1 cellular context compared by ENCODE assay signal in genomic region chr3:166388321-166388720, GRCh38.
TF ChIP-seq lines count a peak whose summit lies in the region.

No MANE protein-coding gene starts in this region.

TF ChIP-seq in SK-N-SH, 30 proteins besides CTCF, POLR2A, EP300 and RAD21 (continued from another document):
- TF ChIP-seq, protein P1, sequence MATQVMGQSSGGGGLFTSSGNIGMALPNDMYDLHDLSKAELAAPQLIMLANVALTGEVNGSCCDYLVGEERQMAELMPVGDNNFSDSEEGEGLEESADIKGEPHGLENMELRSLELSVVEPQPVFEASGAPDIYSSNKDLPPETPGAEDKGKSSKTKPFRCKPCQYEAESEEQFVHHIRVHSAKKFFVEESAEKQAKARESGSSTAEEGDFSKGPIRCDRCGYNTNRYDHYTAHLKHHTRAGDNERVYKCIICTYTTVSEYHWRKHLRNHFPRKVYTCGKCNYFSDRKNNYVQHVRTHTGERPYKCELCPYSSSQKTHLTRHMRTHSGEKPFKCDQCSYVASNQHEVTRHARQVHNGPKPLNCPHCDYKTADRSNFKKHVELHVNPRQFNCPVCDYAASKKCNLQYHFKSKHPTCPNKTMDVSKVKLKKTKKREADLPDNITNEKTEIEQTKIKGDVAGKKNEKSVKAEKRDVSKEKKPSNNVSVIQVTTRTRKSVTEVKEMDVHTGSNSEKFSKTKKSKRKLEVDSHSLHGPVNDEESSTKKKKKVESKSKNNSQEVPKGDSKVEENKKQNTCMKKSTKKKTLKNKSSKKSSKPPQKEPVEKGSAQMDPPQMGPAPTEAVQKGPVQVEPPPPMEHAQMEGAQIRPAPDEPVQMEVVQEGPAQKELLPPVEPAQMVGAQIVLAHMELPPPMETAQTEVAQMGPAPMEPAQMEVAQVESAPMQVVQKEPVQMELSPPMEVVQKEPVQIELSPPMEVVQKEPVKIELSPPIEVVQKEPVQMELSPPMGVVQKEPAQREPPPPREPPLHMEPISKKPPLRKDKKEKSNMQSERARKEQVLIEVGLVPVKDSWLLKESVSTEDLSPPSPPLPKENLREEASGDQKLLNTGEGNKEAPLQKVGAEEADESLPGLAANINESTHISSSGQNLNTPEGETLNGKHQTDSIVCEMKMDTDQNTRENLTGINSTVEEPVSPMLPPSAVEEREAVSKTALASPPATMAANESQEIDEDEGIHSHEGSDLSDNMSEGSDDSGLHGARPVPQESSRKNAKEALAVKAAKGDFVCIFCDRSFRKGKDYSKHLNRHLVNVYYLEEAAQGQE (IDR thresholded peaks at IDR 0.05; ENCODE audit: low read depth, low read length): no peak
- TF ChIP-seq, protein P2, sequence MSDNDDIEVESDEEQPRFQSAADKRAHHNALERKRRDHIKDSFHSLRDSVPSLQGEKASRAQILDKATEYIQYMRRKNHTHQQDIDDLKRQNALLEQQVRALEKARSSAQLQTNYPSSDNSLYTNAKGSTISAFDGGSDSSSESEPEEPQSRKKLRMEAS (IDR thresholded peaks at IDR 0.05; ENCODE audit: low read depth): no peak
- TF ChIP-seq ZBTB33 (IDR thresholded peaks at IDR 0.05; ENCODE audit: borderline replicate concordance, low read depth) (no peak), JUND (IDR thresholded peaks at IDR 0.05) (no peak), GATA2 (CRISPR knock-in tag; IDR thresholded peaks at IDR 0.05) (no peak)
